Comparison of ENCODE assay signal across 2 cellular contexts in genomic region chr17:1511290-1511689, GRCh38.
TF ChIP-seq lines count a peak whose summit lies in the region.

No MANE protein-coding gene starts in this region.

TF ChIP-seq in liver, 16 proteins besides CTCF, POLR2A, EP300 and RAD21:
- no peak for TF ChIP-seq GABPA (IDR thresholded peaks at IDR 0.05 in 1 of 2, conservative IDR thresholded peaks at IDR 0.05 in 1 of 2)
- peak; percentile 3 for TF ChIP-seq SP1 (IDR thresholded peaks at IDR 0.05)
- TF ChIP-seq REST (IDR thresholded peaks at IDR 0.05) = no peak
- no peak for TF ChIP-seq ATF3 (IDR thresholded peaks at IDR 0.05)
- peak; percentile 56 for TF ChIP-seq NR2F2 (IDR thresholded peaks at IDR 0.05)
- TF ChIP-seq RXRA (IDR thresholded peaks at IDR 0.05) = no peak
- TF ChIP-seq JUND (IDR thresholded peaks at IDR 0.05) = no peak
- TF ChIP-seq FOXA2 (IDR thresholded peaks at IDR 0.05) = no peak
- TF ChIP-seq TAF1 (conservative IDR thresholded peaks at IDR 0.05) = no peak

TF ChIP-seq in HepG2, 621 proteins besides CTCF, POLR2A, EP300 and RAD21:
- TF ChIP-seq ISL2 (CRISPR knock-in tag; IDR thresholded peaks at IDR 0.05) (no peak), NFIB (CRISPR knock-in tag; IDR thresholded peaks at IDR 0.05; ENCODE audit: borderline replicate concordance) (no peak), RFX1 (IDR thresholded peaks at IDR 0.05) (no peak), REST (IDR thresholded peaks at IDR 0.05; ENCODE audit: borderline replicate concordance in 1 of 2, low read depth in 1 of 2, low read length in 2 of 2) (no peak)
- TF ChIP-seq, protein P1, sequence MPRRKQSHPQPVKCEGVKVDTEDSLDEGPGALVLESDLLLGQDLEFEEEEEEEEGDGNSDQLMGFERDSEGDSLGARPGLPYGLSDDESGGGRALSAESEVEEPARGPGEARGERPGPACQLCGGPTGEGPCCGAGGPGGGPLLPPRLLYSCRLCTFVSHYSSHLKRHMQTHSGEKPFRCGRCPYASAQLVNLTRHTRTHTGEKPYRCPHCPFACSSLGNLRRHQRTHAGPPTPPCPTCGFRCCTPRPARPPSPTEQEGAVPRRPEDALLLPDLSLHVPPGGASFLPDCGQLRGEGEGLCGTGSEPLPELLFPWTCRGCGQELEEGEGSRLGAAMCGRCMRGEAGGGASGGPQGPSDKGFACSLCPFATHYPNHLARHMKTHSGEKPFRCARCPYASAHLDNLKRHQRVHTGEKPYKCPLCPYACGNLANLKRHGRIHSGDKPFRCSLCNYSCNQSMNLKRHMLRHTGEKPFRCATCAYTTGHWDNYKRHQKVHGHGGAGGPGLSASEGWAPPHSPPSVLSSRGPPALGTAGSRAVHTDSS (CRISPR knock-in tag; conservative IDR thresholded peaks at IDR 0.05) = no peak
